ENCODE assay signal across 21 cellular contexts in genomic region chr2:35714883-35715282, GRCh38.
"Had no signal": no experiment of that assay in that cellular context is flagged by ENCODE, and none has a peak within 500 bp of the region (broad histone marks: within the 10 kb centered on the region; RNA-seq: fewer than 3 reads in every experiment).

No MANE protein-coding gene starts in this region.

- H3K9me3 Mint-ChIP-seq: activated CD4-positive, alpha-beta T cell treated with anti-CD3 and anti-CD28 coated beads, Interleukin-2, amount 10 ng/mL, durations not matched to agents 24 days and 14 days; activated T-cell treated with anti-CD3 and anti-CD28 coated beads, Interleukin-2, amount 50 U/mL, for 4 hours had no signal

- H3K4me3 ChIP-seq: PC-9 had no signal

- ATAC-seq: activated T-cell treated with anti-CD3 and anti-CD28 coated beads, Interleukin-2, amount 50 U/mL, for 4 hours; T-helper 17 cell had no signal

- H3K27ac Mint-ChIP-seq: activated B cell treated with CpG ODN at 0.5 μM for 24 hours; activated CD4-positive, alpha-beta T cell treated with anti-CD3 and anti-CD28 coated beads, Interleukin-2, amount 10 ng/mL, durations not matched to agents 24 days and 14 days; activated naive CD8-positive, alpha-beta T cell; T-helper 17 cell had no signal

- DNase-seq: activated B cell treated with CpG ODN at 0.5 μM for 24 hours; activated CD4-positive, alpha-beta T cell treated with anti-CD3 and anti-CD28 coated beads for 1 hour; activated CD4-positive, alpha-beta T cell treated with anti-CD3 and anti-CD28 coated beads, Interleukin-2, amount 10 ng/mL, durations not matched to agents 24 days and 14 days; activated CD4-positive, alpha-beta T cell treated with anti-CD3 and anti-CD28 coated beads, Interleukin-2, amount 50 U/mL, for 48 hours; activated CD8-positive, alpha-beta memory T cell treated with anti-CD3 and anti-CD28 coated beads for 24 hours; activated effector memory CD4-positive, alpha-beta T cell treated with anti-CD3 and anti-CD28 coated beads, Interleukin-2, amount 50 U/mL, for 16 hours; activated naive CD4-positive, alpha-beta T cell treated with Interleukin-2 at 50 U/mL for 16 hours; activated T-cell treated with anti-CD3 and anti-CD28 coated beads, Interleukin-2, amount 50 U/mL, for 4 hours; amygdala; caudate nucleus; NCI-H1048; NCI-H146; NCI-H187 treated with DMSO at 0.1 percent for 48 hours; NCI-H2081 treated with DMSO at 0.1 percent for 48 hours; NCI-H446; NCI-H524; PC-9; SIG-M5; T-helper 17 cell; T-helper 9 cell had no signal

- H3K36me3 Mint-ChIP-seq: activated naive CD8-positive, alpha-beta T cell had no signal

- H3K4me2 ChIP-seq: PC-9 had no signal

- H3K4me3 Mint-ChIP-seq: activated B cell treated with CpG ODN at 0.5 μM for 24 hours; activated CD4-positive, alpha-beta T cell treated with anti-CD3 and anti-CD28 coated beads, Interleukin-2, amount 10 ng/mL, durations not matched to agents 24 days and 14 days; activated naive CD8-positive, alpha-beta T cell; activated T-cell treated with anti-CD3 and anti-CD28 coated beads, Interleukin-2, amount 50 U/mL, for 4 hours; T-helper 17 cell had no signal

- H3K27ac ChIP-seq: PC-9 had no signal

- H3K4me1 Mint-ChIP-seq: activated B cell treated with CpG ODN at 0.5 μM for 24 hours; activated CD4-positive, alpha-beta T cell treated with anti-CD3 and anti-CD28 coated beads, Interleukin-2, amount 10 ng/mL, durations not matched to agents 24 days and 14 days; T-helper 17 cell had no signal

- H2AFZ ChIP-seq: PC-9 had no signal

- H3K27me3 Mint-ChIP-seq: activated B cell treated with CpG ODN at 0.5 μM for 24 hours; activated CD4-positive, alpha-beta T cell treated with anti-CD3 and anti-CD28 coated beads, Interleukin-2, amount 10 ng/mL, durations not matched to agents 24 days and 14 days; activated naive CD8-positive, alpha-beta T cell; T-helper 17 cell had no signal
